8 cellular contexts compared by ENCODE assay signal in genomic region chr10:110207805-110208613, GRCh38. TPM values are rescaled to one million over a fixed set of nuclear protein-coding genes. Genes with fewer than 3 reads are reported as not detected.
DNase-seq lines count a peak whose midpoint lies in the region; ATAC-seq and TF ChIP-seq lines count a peak whose summit lies in the region.

No MANE protein-coding gene starts in this region.

- in situ Hi-C loops in GM13976 (cut with MboI; ENCODE audit: low sequenced_read_pairs, unreplicated experiment): no loop called here

- peak overlapping the region; percentile 92 to 99 (median 95) for H3K4me3 Mint-ChIP-seq in IgD-negative memory B cell
- H3K4me3 Mint-ChIP-seq in stimulated activated memory B cell treated with anti-CD40 and anti-IgM and Interleukin-4, amounts not matched to agents 10 μg/mL and 1 μg/mL and 100 μg/mL, for 72 hours: peak overlapping the region; percentile 88

- H3K27ac Mint-ChIP-seq in IgD-negative memory B cell: peak overlapping the region in 1 of 3 donors; percentile 76
- peak overlapping the region; percentile 20 for H3K27ac Mint-ChIP-seq in stimulated activated memory B cell treated with anti-CD40 and anti-IgM and Interleukin-4, amounts not matched to agents 10 μg/mL and 1 μg/mL and 100 μg/mL, for 72 hours

- H3K4me1 Mint-ChIP-seq in IgD-negative memory B cell: peaks cover 18 to 34% (median 23%) of the 10 kb centered on the region in 3 donors
- peaks cover 52% of the 10 kb centered on the region for H3K4me1 Mint-ChIP-seq in stimulated activated memory B cell treated with anti-CD40 and anti-IgM and Interleukin-4, amounts not matched to agents 10 μg/mL and 1 μg/mL and 100 μg/mL, for 72 hours

- ATAC-seq in stimulated activated memory B cell treated with anti-CD40 and anti-IgM and Interleukin-4, amounts not matched to agents 10 μg/mL and 1 μg/mL and 100 μg/mL, for 72 hours: peak; percentile 18
- ATAC-seq in GM21526 (IDR thresholded peaks at IDR 0.05; ENCODE audit: low FRiP score, unreplicated experiment) (no peak), esophagus mucosa (no peak)

- H3K4me3 ChIP-seq in cardiac fibroblast (replicated peaks in 1 of 2; ENCODE audit: low read depth in 2 of 2, low read length in 2 of 2): peak overlapping the region; percentile 77 to 81

- H3K27me3 Mint-ChIP-seq in IgD-negative memory B cell: peaks cover 19% of the 10 kb centered on the region
- peaks cover 18% of the 10 kb centered on the region for H3K27me3 Mint-ChIP-seq in stimulated activated memory B cell treated with anti-CD40 and anti-IgM and Interleukin-4, amounts not matched to agents 10 μg/mL and 1 μg/mL and 100 μg/mL, for 72 hours

- no peaks in the 10 kb centered on the region for H3K9me3 Mint-ChIP-seq in IgD-negative memory B cell
- no peaks in the 10 kb centered on the region for H3K9me3 Mint-ChIP-seq in stimulated activated memory B cell treated with anti-CD40 and anti-IgM and Interleukin-4, amounts not matched to agents 10 μg/mL and 1 μg/mL and 100 μg/mL, for 72 hours

- peak; percentile 62 for DNase-seq in GM13976 (ENCODE audit: low spot score)
- peak; percentile 37 for DNase-seq in T-helper 22 cell (ENCODE audit: low read depth)
- DNase-seq in cardiac fibroblast (ENCODE audit: low read depth in 2 of 2): peak; percentile 38 to 44
- DNase-seq in left kidney (ENCODE audit: low read depth, low spot score): peak; percentile 92

- TF ChIP-seq CTCF in GM13976 (IDR thresholded peaks at IDR 0.05; ENCODE audit: borderline replicate concordance, control extremely low read depth, extremely low read depth, insufficient read depth, missing control alignments): no peak
- TF ChIP-seq CTCF in cardiac fibroblast (IDR thresholded peaks at IDR 0.05; ENCODE audit: low read depth, low read length): no peak

- no peaks in the 10 kb centered on the region for H3K36me3 Mint-ChIP-seq in IgD-negative memory B cell
- H3K36me3 Mint-ChIP-seq in stimulated activated memory B cell treated with anti-CD40 and anti-IgM and Interleukin-4, amounts not matched to agents 10 μg/mL and 1 μg/mL and 100 μg/mL, for 72 hours: no peaks in the 10 kb centered on the region

RNA-seq across cellular contexts. Expression of gene MXI1, which starts 0.6 kb away (rescaled TPM):
- polyA plus RNA-seq in IgD-negative memory B cell: 13.9 TPM
- total RNA-seq in esophagus mucosa: 35.8 TPM

Comparison
In these comparisons a context has a peak if more than half of its experiments do, and no peak if none do; other contexts are left out.
1. DNase-seq: peak in every context shown above with its lines; median percentile 92 in left kidney; 62 in GM13976; 41 in cardiac fibroblast; 37 in T-helper 22 cell.